ENCODE assay signal across 10 cellular contexts in genomic region chr3:188156051-188156450, GRCh38. TPM values are rescaled to one million over a fixed set of nuclear protein-coding genes. Genes with fewer than 3 reads are reported as not detected.
DNase-seq lines count a peak whose midpoint lies in the region; ATAC-seq and TF ChIP-seq lines count a peak whose summit lies in the region.
"Had no signal": no experiment of that assay in that cellular context is flagged by ENCODE, and none has a peak within 500 bp of the region (broad histone marks: within the 10 kb centered on the region; RNA-seq: fewer than 3 reads in every experiment).

No MANE protein-coding gene starts in this region.

- H3K9ac ChIP-seq in DND-41 (ENCODE audit: low read depth, low read length) (peak overlapping the region; percentile 71; the same call in 1 of the 2 replicates), skeletal muscle satellite cell (ENCODE audit: low read depth, low read length) (no peak overlapping the region)

- H3K27me3 ChIP-seq in DND-41 (ENCODE audit: insufficient read depth, low read length, poor library complexity) = no peaks in the 10 kb centered on the region
- H3K27me3 ChIP-seq in esophagus muscularis mucosa = no peaks in the 10 kb centered on the region
- H3K27me3 ChIP-seq in skeletal muscle satellite cell (ENCODE audit: control insufficient read depth, insufficient read depth, low read length) = no peaks in the 10 kb centered on the region

- ATAC-seq in DND-41 (ENCODE audit: insufficient read depth, low read depth) (peak; percentile 33), HG02623 (IDR thresholded peaks at IDR 0.05; ENCODE audit: unreplicated experiment) (no peak)

- intact Hi-C loops in esophagus muscularis mucosa (cut with DNase I) = loop anchor here (5.0 kb wide), 2 partner anchors 56 to 111 kb away; no protein-coding TSS in a partner anchor

- H3K9me3 Mint-ChIP-seq in T-helper 1 cell treated with Interleukin-12 subunit alpha and Interleukin-12 subunit beta and Interleukin-4 antibody, amounts not matched to agents 30 μg/mL and 1 μg/mL, for 36 hours = no peaks in the 10 kb centered on the region

- H3K9me3 ChIP-seq in DND-41 (ENCODE audit: insufficient read depth, low read length, severe bottlenecking) = no peaks in the 10 kb centered on the region
- no peaks in the 10 kb centered on the region for H3K9me3 ChIP-seq in esophagus muscularis mucosa
- H3K9me3 ChIP-seq in skeletal muscle satellite cell (replicated peaks; ENCODE audit: low read length) = no peaks in the 10 kb centered on the region

- H3K4me3 ChIP-seq in DND-41 (ENCODE audit: low read depth in 1 of 2, low read length in 2 of 2) (peak overlapping the region in 1 of 2 experiments; percentile 13; a peak in 1 of 4 replicates), esophagus muscularis mucosa (peak overlapping the region; percentile 84 to 92 (median 90)), skeletal muscle satellite cell (ENCODE audit: low read length) (no peak overlapping the region)

- no peak overlapping the region for H2AFZ ChIP-seq in DND-41 (ENCODE audit: low read depth, low read length)

- no peak for TF ChIP-seq EP300 in esophagus muscularis mucosa (IDR thresholded peaks at IDR 0.05)

- H3K27ac Mint-ChIP-seq in T-helper 1 cell treated with Interleukin-12 subunit alpha and Interleukin-12 subunit beta and Interleukin-4 antibody, amounts not matched to agents 30 μg/mL and 1 μg/mL, for 36 hours = peak overlapping the region; percentile 77

- H3K27ac ChIP-seq in DND-41 (ENCODE audit: low read length) = peak overlapping the region; percentile 67
- peak overlapping the region; percentile 98 to 99 (median 99) for H3K27ac ChIP-seq in esophagus muscularis mucosa (replicated peaks in 1 of 4)
- H3K27ac ChIP-seq in caudate nucleus (ENCODE audit: low read depth, low read length) = no peak overlapping the region

- TF ChIP-seq CTCF in DND-41 (IDR thresholded peaks at IDR 0.05; ENCODE audit: borderline replicate concordance, extremely low read depth, low read length, poor library complexity, severe bottlenecking) (no peak), esophagus muscularis mucosa (IDR thresholded peaks at IDR 0.05) (no peak)

- H3K4me2 ChIP-seq in DND-41 (ENCODE audit: insufficient read depth, low read length) (peak overlapping the region; percentile 74), skeletal muscle satellite cell (ENCODE audit: low read length) (peak overlapping the region; percentile 57)

- H3K36me3 ChIP-seq in DND-41 (ENCODE audit: insufficient read depth, low read length) = no peaks in the 10 kb centered on the region; the same call in 1 of the 2 replicates
- no peaks in the 10 kb centered on the region for H3K36me3 ChIP-seq in esophagus muscularis mucosa
- H3K36me3 ChIP-seq in skeletal muscle satellite cell (ENCODE audit: insufficient read depth, low read length) = no peaks in the 10 kb centered on the region

- peak overlapping the region; percentile 89 for H3K4me3 Mint-ChIP-seq in T-helper 1 cell treated with Interleukin-12 subunit alpha and Interleukin-12 subunit beta and Interleukin-4 antibody, amounts not matched to agents 30 μg/mL and 1 μg/mL, for 36 hours

- no peaks in the 10 kb centered on the region for H4K20me1 ChIP-seq in DND-41 (ENCODE audit: insufficient read depth, low read length)

- H3K4me1 ChIP-seq in DND-41 (ENCODE audit: insufficient read depth, low read length) = peaks cover 61% of the 10 kb centered on the region
- H3K4me1 ChIP-seq in esophagus muscularis mucosa = peaks cover 31 to 86% (median 75%) of the 10 kb centered on the region in 4 donors
- peaks cover 43% of the 10 kb centered on the region for H3K4me1 ChIP-seq in skeletal muscle satellite cell (ENCODE audit: control insufficient read depth, insufficient read depth, low read length)

- no peak for TF ChIP-seq POLR2A in esophagus muscularis mucosa (IDR thresholded peaks at IDR 0.05; ENCODE audit: low read depth)

- peaks cover 17% of the 10 kb centered on the region for H3K36me3 Mint-ChIP-seq in T-helper 1 cell treated with Interleukin-12 subunit alpha and Interleukin-12 subunit beta and Interleukin-4 antibody, amounts not matched to agents 30 μg/mL and 1 μg/mL, for 36 hours (ENCODE audit: low read depth)

- DNase-seq in DND-41 = peak; percentile 60
- no peak for DNase-seq in esophagus muscularis mucosa (ENCODE audit: extremely low spot score)
- no peak for DNase-seq in NAMALWA (ENCODE audit: low spot score)
- DNase-seq in midbrain (lab: John Stamatoyannopoulos, UW) = no peak
- no peak for DNase-seq in caudate nucleus (lab: John Stamatoyannopoulos, UW)
- DNase-seq: NCI-H2081 treated with DMSO at 0.1 percent for 48 hours, nucleus accumbens had no signal

- peaks cover 60% of the 10 kb centered on the region for H3K4me1 Mint-ChIP-seq in T-helper 1 cell treated with Interleukin-12 subunit alpha and Interleukin-12 subunit beta and Interleukin-4 antibody, amounts not matched to agents 30 μg/mL and 1 μg/mL, for 36 hours (ENCODE audit: low read depth)

- no peaks in the 10 kb centered on the region for H3K27me3 Mint-ChIP-seq in T-helper 1 cell treated with Interleukin-12 subunit alpha and Interleukin-12 subunit beta and Interleukin-4 antibody, amounts not matched to agents 30 μg/mL and 1 μg/mL, for 36 hours (ENCODE audit: low read depth)

- H3K79me2 ChIP-seq in DND-41 (ENCODE audit: insufficient read depth, low read length) = peaks cover 67% of the 10 kb centered on the region

- 45% methylated on average over 2 of the region's 2 CpGs for WGBS in esophagus muscularis mucosa

RNA-seq across cellular contexts. Expression of gene LPP, which starts 2.1 kb away (rescaled TPM):
- total RNA-seq in esophagus muscularis mucosa = 1,000 to 10,000 TPM; 1,872 to 3,079 (median 2,300) TPM
- 33.5 and 46.1 TPM in 2 replicates for total RNA-seq in skeletal muscle satellite cell (2012; rRNA removed)
